ENCODE assay signal across 33 cellular contexts in the genomic region with DNA sequence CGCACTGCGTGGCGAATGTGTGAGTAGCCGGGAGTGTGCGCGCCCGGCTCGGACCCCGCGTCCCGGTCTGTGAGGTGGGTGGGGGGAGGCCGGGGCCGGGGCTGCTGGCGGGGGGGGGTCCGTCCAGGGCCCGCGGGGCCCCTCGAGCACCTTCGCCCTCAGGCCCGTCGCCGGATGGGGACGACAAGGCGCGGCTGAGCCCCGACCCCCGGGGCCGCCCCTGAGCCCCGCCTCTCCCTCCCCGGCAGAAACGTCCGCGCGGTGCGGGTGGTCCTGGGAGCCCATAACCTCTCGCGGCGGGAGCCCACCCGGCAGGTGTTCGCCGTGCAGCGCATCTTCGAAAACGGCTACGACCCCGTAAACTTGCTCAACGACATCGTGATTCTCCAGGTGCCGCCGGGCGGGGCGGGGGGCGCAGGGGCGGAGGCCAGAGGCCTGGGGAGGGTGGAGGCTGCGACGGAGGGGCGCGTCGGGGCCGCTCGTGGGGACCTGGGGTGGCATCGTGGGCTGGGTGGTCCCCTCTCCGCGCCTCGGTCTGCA. TPM values are rescaled to one million over a fixed set of nuclear protein-coding genes. Genes with fewer than 3 reads are reported as not detected.
"Had no signal": no experiment of that assay in that cellular context is flagged by ENCODE, and none has a peak within 500 bp of the region (broad histone marks: within the 10 kb centered on the region; RNA-seq: fewer than 3 reads in every experiment).

No MANE protein-coding gene starts in this region.

- H3K9ac ChIP-seq: neural progenitor cell had no signal

- DNase-seq: heart right ventricle; islet precursor cell; kidney glomerular epithelial cell; left cardiac atrium; mesendoderm; naive B cell; natural killer cell; nephron progenitor cell; right lobe of liver; stimulated activated CD4-positive, alpha-beta T cell treated with anti-CD3 and anti-CD28 coated beads, Interleukin-2, amount 100 ng/mL, for 24 hours; stimulated activated CD4-positive, alpha-beta T cell treated with anti-CD3 and anti-CD28 coated beads, Interleukin-4, amount 100 ng/mL, for 1 hour; stimulated activated naive CD4-positive, alpha-beta T cell; tibial artery; trophoblast cell had no signal

- ATAC-seq: heart right ventricle, left cardiac atrium, left lung, natural killer cell, right lobe of liver had no signal

- H3K27ac Mint-ChIP-seq: mesothelial cell of epicardium, naive B cell, natural killer cell, nephron progenitor cell, neural progenitor cell, progenitor cell of endocrine pancreas had no signal

- H3K4me1 ChIP-seq: neural progenitor cell had no signal

- H3K9me3 ChIP-seq: heart right ventricle, left lung, ovary, right atrium auricular region, right lobe of liver, suprapubic skin, thoracic aorta, tibial artery, vagina had no signal

- H3K27me3 ChIP-seq: hepatocyte, ovary, right lobe of liver had no signal

- H3K27ac ChIP-seq: heart right ventricle, hepatocyte, left lung, neural progenitor cell, ovary, right atrium auricular region, right lobe of liver, suprapubic skin, thoracic aorta, tibial artery, vagina had no signal

- H3K4me3 ChIP-seq: hepatocyte, lung, neural progenitor cell, ovary, right atrium auricular region, right lobe of liver, smooth muscle cell, suprapubic skin, thoracic aorta, tibial artery had no signal

- H3K4me1 Mint-ChIP-seq: mesothelial cell of epicardium, neural progenitor cell had no signal

- H3K9me3 Mint-ChIP-seq: mesothelial cell of epicardium, naive B cell, natural killer cell, nephron progenitor cell, neural progenitor cell had no signal

- H3K36me3 ChIP-seq: heart right ventricle, left lung, neural progenitor cell, ovary, right atrium auricular region, right lobe of liver, suprapubic skin, thoracic aorta, tibial artery, vagina had no signal

- H3K4me3 Mint-ChIP-seq: mesothelial cell of epicardium, naive B cell, natural killer cell, nephron progenitor cell, neural progenitor cell had no signal

- H3K36me3 Mint-ChIP-seq: mesothelial cell of epicardium, naive B cell, natural killer cell, neural progenitor cell had no signal

- H3K27me3 Mint-ChIP-seq: progenitor cell of endocrine pancreas had no signal

RNA-seq across cellular contexts. Expression of a gene that starts 1.0 kb away (rescaled TPM):
- total RNA-seq: mesothelial cell of epicardium, progenitor cell of endocrine pancreas, pulmonary artery endothelial cell, renal cortical epithelial cell, smooth muscle cell, urinary bladder, vagina had no signal
- polyA plus RNA-seq: smooth muscle cell had no signal

RNA-seq across cellular contexts. Expression of a gene that starts 6.4 kb away (rescaled TPM):
- total RNA-seq: smooth muscle cell had no signal

RNA-seq across cellular contexts. Expression of a gene that starts 12.3 kb away (rescaled TPM):
- total RNA-seq: heart right ventricle, hepatocyte, left cardiac atrium, mesothelial cell of epicardium, omental fat pad, progenitor cell of endocrine pancreas, pulmonary artery endothelial cell, renal cortical epithelial cell, right atrium auricular region, smooth muscle cell, subcutaneous adipose tissue, suprapubic skin, thoracic aorta, vagina had no signal
- polyA plus RNA-seq: hepatocyte, ovary, smooth muscle cell had no signal

RNA-seq across cellular contexts. Expression of a gene that starts 25.4 kb away (rescaled TPM):
- total RNA-seq: hepatocyte, pulmonary artery endothelial cell, renal cortical epithelial cell, right atrium auricular region, urinary bladder, vagina had no signal

RNA-seq across cellular contexts. Expression of a gene that starts 31.3 kb away (rescaled TPM):
- total RNA-seq: heart right ventricle, lower leg skin, mononuclear cell, natural killer cell, omental fat pad, right atrium auricular region, right lobe of liver, subcutaneous adipose tissue, suprapubic skin, thoracic aorta, vagina had no signal
- polyA plus RNA-seq: heart right ventricle had no signal
